ENCODE assay signal across 28 cellular contexts in the genomic region with DNA sequence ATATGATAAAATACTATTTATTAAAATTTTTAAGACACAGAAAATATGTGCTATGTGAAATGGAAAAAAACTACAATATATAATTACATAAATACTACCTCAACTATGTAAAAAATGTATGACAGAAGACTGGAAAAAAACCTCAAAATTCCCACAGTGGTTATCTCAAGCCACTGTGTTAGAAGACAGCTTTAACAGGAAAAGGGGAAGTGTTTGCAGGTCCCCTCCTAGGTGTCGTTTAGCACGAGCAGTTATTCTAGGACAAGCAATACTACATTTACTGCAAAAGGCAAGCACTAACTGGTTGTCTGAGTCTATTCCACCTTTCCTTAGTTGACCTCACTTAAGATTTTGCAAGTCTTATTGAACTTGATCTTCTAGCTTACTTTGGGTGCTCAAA.
"Had no signal": no experiment of that assay in that cellular context is flagged by ENCODE, and none has a peak within 500 bp of the region (broad histone marks: within the 10 kb centered on the region; RNA-seq: fewer than 3 reads in every experiment).

No MANE protein-coding gene starts in this region.

- H3K36me3 ChIP-seq: pancreas, prostate gland, thyroid gland, transverse colon, vagina had no signal

- ATAC-seq: left colon; left lung; lower lobe of right lung; naive thymus-derived CD8-positive, alpha-beta T cell; pancreas; right cardiac atrium; sciatic nerve; stimulated activated naive B cell treated with anti-CD40 and anti-IgM and Interleukin-4, amounts not matched to agents 10 μg/mL and 1 μg/mL and 100 μg/mL, for 72 hours; stimulated activated naive CD8-positive, alpha-beta T cell treated with anti-CD3 and anti-CD28 coated beads, Interleukin-15, Interleukin-2, amounts not matched to agents 100 U/mL and 50 U/mL, for 24 hours had no signal

- H3K27ac ChIP-seq: left lung, lower lobe of right lung, pancreas, prostate gland, skin epidermis, stomach, testis, thyroid gland, transverse colon, upper lobe of left lung, vagina had no signal

- H3K27me3 ChIP-seq: left lung, stomach, testis, thyroid gland, transverse colon, upper lobe of left lung, vagina had no signal

- DNase-seq: kidney; left colon; left lung; lower lobe of right lung; mammary epithelial cell; mesenchymal stem cell; naive thymus-derived CD8-positive, alpha-beta T cell; nucleus accumbens; pancreas; posterior cingulate gyrus; retina; right cardiac atrium; stimulated activated CD4-positive, alpha-beta T cell treated with anti-CD3 and anti-CD28 coated beads, Interleukin-12 subunit alpha, Interleukin-12 subunit beta, amount 100 ng/mL, for 4 hours; stimulated activated CD4-positive, alpha-beta T cell treated with anti-CD3 and anti-CD28 coated beads, Interleukin-15, amount 100 ng/mL, for 24 hours; stimulated activated CD4-positive, alpha-beta T cell treated with anti-CD3 and anti-CD28 coated beads, Interleukin-2, amount 100 ng/mL, for 24 hours; stimulated activated CD4-positive, alpha-beta T cell treated with anti-CD3 and anti-CD28 coated beads, Interleukin-4, amount 100 ng/mL, for 1 hour; stimulated activated naive B cell treated with anti-CD40 and anti-IgM and Interleukin-4, amounts not matched to agents 10 μg/mL and 1 μg/mL and 100 μg/mL, for 72 hours; stimulated activated naive CD8-positive, alpha-beta T cell treated with anti-CD3 and anti-CD28 coated beads, Interleukin-15, Interleukin-2, amounts not matched to agents 100 U/mL and 50 U/mL, for 24 hours; stomach; testis; thyroid gland; transverse colon; upper lobe of left lung had no signal

- H3K4me3 ChIP-seq: left lung, lower lobe of right lung, pancreas, prostate gland, skin epidermis, stomach, testis, thyroid gland, transverse colon, upper lobe of left lung, vagina had no signal

- FAIRE-seq: islet of Langerhans, kidney, pancreas had no signal

- H3K9me3 ChIP-seq: left lung, lower lobe of right lung, pancreas, prostate gland, stomach, testis, thyroid gland, transverse colon, upper lobe of left lung, vagina had no signal

- H3K4me1 ChIP-seq: left lung, lower lobe of right lung, pancreas, prostate gland, stomach, testis, thyroid gland, transverse colon, upper lobe of left lung, vagina had no signal
